In genomic region chr22:44371741-44372525, GRCh38 we compare ENCODE assay signal across 11 cellular contexts. TPM values are rescaled to one million over a fixed set of nuclear protein-coding genes. Genes with fewer than 3 reads are reported as not detected.
"Had no signal": no experiment of that assay in that cellular context is flagged by ENCODE, and none has a peak within 500 bp of the region (broad histone marks: within the 10 kb centered on the region; RNA-seq: fewer than 3 reads in every experiment).

No MANE protein-coding gene starts in this region.

- H3K27ac ChIP-seq: skin epidermis, tibial artery had no signal

- ATAC-seq: activated naive CD4-positive, alpha-beta T cell treated with anti-CD3 and anti-CD28 coated beads, Interleukin-2, amount 50 U/mL, for 72 hours; T-helper 17 cell had no signal

- H3K4me1 ChIP-seq: tibial artery had no signal

- DNase-seq: activated CD4-positive, alpha-beta T cell treated with anti-CD3 and anti-CD28 coated beads, Interleukin-2, amount 10 ng/mL, durations not matched to agents 7 days and 5 days; activated CD4-positive, CD25-positive, alpha-beta regulatory T cell; amniotic stem cell; cerebellar nuclear complex; nephron progenitor cell; T-helper 17 cell; tibial artery had no signal

- H3K4me3 ChIP-seq: skin epidermis, tibial artery had no signal

- FAIRE-seq: TTC549 had no signal

- H3K27me3 ChIP-seq: tibial artery had no signal

- H3K36me3 ChIP-seq: tibial artery had no signal

RNA-seq across cellular contexts. Expression of gene SHISAL1, which starts 59.2 kb away (rescaled TPM):
- total RNA-seq: activated CD4-positive, alpha-beta T cell treated with anti-CD3 and anti-CD28 coated beads, Interleukin-2, amount 10 ng/mL, durations not matched to agents 7 days and 5 days; activated CD8-positive, alpha-beta memory T cell treated with anti-CD3 and anti-CD28 coated beads for 36 hours; activated naive CD4-positive, alpha-beta T cell treated with anti-CD3 and anti-CD28 coated beads, Interleukin-2, amount 50 U/mL, for 72 hours; T-helper 17 cell had no signal
